ENCODE assay signal across 21 cellular contexts in genomic region chr4:61605971-61606370, GRCh38.
"Had no signal": no experiment of that assay in that cellular context is flagged by ENCODE, and none has a peak within 500 bp of the region (broad histone marks: within the 10 kb centered on the region; RNA-seq: fewer than 3 reads in every experiment).

No MANE protein-coding gene starts in this region.

- H3K27ac ChIP-seq: dorsolateral prefrontal cortex, neutrophil, psoas muscle, right lobe of liver, suprapubic skin, thyroid gland, uterus had no signal

- H3K27me3 Mint-ChIP-seq: naive thymus-derived CD8-positive, alpha-beta T cell; type B pancreatic cell had no signal

- H3K36me3 Mint-ChIP-seq: naive thymus-derived CD8-positive, alpha-beta T cell; stimulated activated effector memory CD8-positive, alpha-beta T cell treated with anti-CD3 and anti-CD28 coated beads, Interleukin-12 subunit alpha, Interleukin-12 subunit beta, amount 100 ng/mL, for 72 hours had no signal

- DNase-seq: dorsolateral prefrontal cortex; effector CD8-positive, alpha-beta T cell; foreskin melanocyte; head of caudate nucleus; hippocampal formation; left colon; mammary epithelial cell; mucosa of descending colon; naive thymus-derived CD8-positive, alpha-beta T cell; psoas muscle; retina; right lobe of liver; stimulated activated CD4-positive, alpha-beta T cell treated with anti-CD3 and anti-CD28 coated beads, Interleukin-4, amount 100 ng/mL, for 1 hour; stimulated activated CD8-positive, alpha-beta memory T cell treated with anti-CD3 and anti-CD28 coated beads, Interleukin-4, amount 100 ng/mL, for 48 hours; stimulated activated naive CD8-positive, alpha-beta T cell treated with anti-CD3 and anti-CD28 coated beads, Interleukin-15, Interleukin-2, amounts not matched to agents 100 U/mL and 50 U/mL, for 24 hours; thyroid gland; uterus had no signal

- H3K4me1 Mint-ChIP-seq: naive thymus-derived CD8-positive, alpha-beta T cell; stimulated activated effector memory CD8-positive, alpha-beta T cell treated with anti-CD3 and anti-CD28 coated beads, Interleukin-12 subunit alpha, Interleukin-12 subunit beta, amount 100 ng/mL, for 72 hours had no signal

- H3K27me3 ChIP-seq: dorsolateral prefrontal cortex, neutrophil, right lobe of liver, suprapubic skin, thyroid gland, uterus had no signal

- H3K9me3 ChIP-seq: mucosa of descending colon, neutrophil, psoas muscle, right lobe of liver, suprapubic skin, thyroid gland, uterus had no signal

- H3K36me3 ChIP-seq: neutrophil, right lobe of liver, suprapubic skin, thyroid gland, uterus had no signal

- H3K4me3 Mint-ChIP-seq: naive thymus-derived CD8-positive, alpha-beta T cell; stimulated activated effector memory CD8-positive, alpha-beta T cell treated with anti-CD3 and anti-CD28 coated beads, Interleukin-12 subunit alpha, Interleukin-12 subunit beta, amount 100 ng/mL, for 72 hours; type B pancreatic cell had no signal

- H3K4me3 ChIP-seq: dorsolateral prefrontal cortex, mucosa of descending colon, psoas muscle, right lobe of liver, suprapubic skin, thyroid gland, uterus had no signal

- ATAC-seq: left colon; mucosa of descending colon; naive thymus-derived CD8-positive, alpha-beta T cell; psoas muscle; right lobe of liver; stimulated activated effector memory CD8-positive, alpha-beta T cell treated with anti-CD3 and anti-CD28 coated beads, Interleukin-12 subunit alpha, Interleukin-12 subunit beta, amount 100 ng/mL, for 72 hours; stimulated activated naive CD8-positive, alpha-beta T cell treated with anti-CD3 and anti-CD28 coated beads, Interleukin-15, Interleukin-2, amounts not matched to agents 100 U/mL and 50 U/mL, for 24 hours had no signal

- H3K27ac Mint-ChIP-seq: naive thymus-derived CD8-positive, alpha-beta T cell; stimulated activated effector memory CD8-positive, alpha-beta T cell treated with anti-CD3 and anti-CD28 coated beads, Interleukin-12 subunit alpha, Interleukin-12 subunit beta, amount 100 ng/mL, for 72 hours; type B pancreatic cell had no signal

- H3K4me1 ChIP-seq: psoas muscle, right lobe of liver, suprapubic skin, thyroid gland had no signal
